In the genomic region with DNA sequence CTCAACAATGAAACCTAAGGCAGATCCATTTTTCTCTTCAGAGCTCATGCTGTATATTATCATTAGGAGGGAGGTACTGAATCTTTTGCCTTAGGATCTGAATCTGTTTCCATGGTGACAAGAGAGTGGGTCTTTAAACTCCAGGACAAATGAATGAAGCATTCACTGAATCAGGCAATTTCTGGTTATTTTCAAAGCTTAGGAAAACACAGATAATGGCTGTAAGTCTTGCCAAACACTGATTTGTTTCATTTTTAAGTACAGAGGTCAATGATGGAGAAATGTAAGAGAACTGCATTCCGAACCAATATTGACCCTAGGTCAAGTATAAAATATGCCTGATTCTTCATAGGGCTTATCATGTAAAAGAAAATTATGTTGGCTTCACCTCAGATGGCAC, we compare ENCODE assay signal across 20 cellular contexts.
"Had no signal": no experiment of that assay in that cellular context is flagged by ENCODE, and none has a peak within 500 bp of the region (broad histone marks: within the 10 kb centered on the region; RNA-seq: fewer than 3 reads in every experiment).

No MANE protein-coding gene starts in this region.

- H3K36me3 ChIP-seq: breast epithelium, ovary, upper lobe of right lung had no signal

- H3K4me1 ChIP-seq: breast epithelium, psoas muscle, upper lobe of right lung had no signal

- ATAC-seq: activated CD4-positive, CD25-positive, alpha-beta regulatory T cell treated with anti-CD3 and anti-CD28 coated beads, Interleukin-2, amount 50 U/mL, for 24 hours; activated CD8-positive, alpha-beta T cell treated with anti-CD3 and anti-CD28 coated beads, Interleukin-2, amount 10 ng/mL, durations not matched to agents 7 days and 5 days; esophagus mucosa; mucosa of descending colon; psoas muscle; stimulated activated naive CD8-positive, alpha-beta T cell treated with anti-CD3 and anti-CD28 coated beads, Interleukin-15, Interleukin-2, amounts not matched to agents 100 U/mL and 50 U/mL, for 24 hours; upper lobe of right lung had no signal

- H3K27ac ChIP-seq: breast epithelium, ovary, psoas muscle, upper lobe of right lung had no signal

- DNase-seq: activated CD4-positive, alpha-beta T cell treated with anti-CD3 and anti-CD28 coated beads, Interleukin-2, amount 10 ng/mL, durations not matched to agents 7 days and 5 days; activated CD8-positive, alpha-beta T cell treated with anti-CD3 and anti-CD28 coated beads, Interleukin-2, amount 10 ng/mL, durations not matched to agents 7 days and 5 days; activated naive CD4-positive, alpha-beta T cell treated with anti-CD3 and anti-CD28 coated beads for 36 hours; activated T-cell treated with anti-CD3 and anti-CD28 coated beads, Interleukin-2, amount 50 U/mL, for 24 hours; aorta; effector CD8-positive, alpha-beta T cell; immature natural killer cell; kidney glomerular epithelial cell; mesenchymal stem cell; mucosa of descending colon; naive B cell; ovary; psoas muscle; right cardiac atrium; stimulated activated CD4-positive, alpha-beta T cell treated with anti-CD3 and anti-CD28 coated beads, Interleukin-2, amount 100 ng/mL, for 24 hours; stimulated activated naive CD8-positive, alpha-beta T cell treated with anti-CD3 and anti-CD28 coated beads, Interleukin-15, Interleukin-2, amounts not matched to agents 100 U/mL and 50 U/mL, for 24 hours; upper lobe of right lung had no signal

- H3K27me3 ChIP-seq: breast epithelium, ovary, upper lobe of right lung had no signal

- H3K4me3 ChIP-seq: breast epithelium, mucosa of descending colon, ovary, psoas muscle, upper lobe of right lung had no signal

- H3K9me3 ChIP-seq: breast epithelium, mucosa of descending colon, ovary, psoas muscle, upper lobe of right lung had no signal
